Comparison of ENCODE assay signal across 17 cellular contexts in the genomic region with DNA sequence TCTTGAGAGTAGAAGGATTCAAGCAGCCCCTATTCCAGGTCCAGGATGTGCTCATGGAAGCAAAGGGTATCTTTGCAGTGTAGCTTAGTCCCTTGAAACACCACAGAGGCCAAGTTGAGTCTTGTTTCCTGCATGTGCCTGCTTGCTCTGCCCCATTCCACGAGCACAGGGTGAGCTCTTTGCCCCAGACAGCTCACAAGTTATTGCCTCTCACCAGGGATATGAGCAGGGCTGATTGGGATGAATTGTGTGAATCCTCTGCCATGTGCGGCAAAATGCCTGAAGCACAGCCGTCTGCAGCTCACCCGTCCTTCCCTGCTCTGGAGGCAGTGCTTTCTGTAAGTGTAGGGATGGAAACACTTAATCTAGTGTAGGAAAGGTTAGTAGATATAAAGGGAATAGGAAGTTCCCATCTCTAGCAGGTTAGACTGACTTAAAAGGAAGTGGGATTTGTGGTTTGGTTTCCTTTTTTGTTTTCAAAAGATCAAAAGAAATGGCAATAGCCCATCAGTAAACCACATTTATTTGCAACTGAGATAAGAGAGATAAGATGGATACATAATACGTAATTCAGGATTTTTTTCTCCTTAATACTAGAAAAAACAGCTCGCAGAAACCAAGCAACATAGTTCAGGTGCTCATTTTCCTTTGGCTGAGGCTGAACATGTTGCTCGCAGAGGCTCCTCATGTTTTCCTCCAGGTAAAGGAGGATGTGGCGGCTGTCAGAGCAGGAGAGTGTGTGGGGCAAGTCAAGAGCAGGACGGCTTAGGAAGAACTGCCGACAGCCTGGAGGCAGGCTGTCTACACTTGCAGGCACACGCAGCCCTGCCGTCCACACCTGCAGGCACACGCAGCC. TPM values are rescaled to one million over a fixed set of nuclear protein-coding genes. Genes with fewer than 3 reads are reported as not detected.
DNase-seq lines count a peak whose midpoint lies in the region; ATAC-seq and TF ChIP-seq lines count a peak whose summit lies in the region.
"Had no signal": no experiment of that assay in that cellular context is flagged by ENCODE, and none has a peak within 500 bp of the region (broad histone marks: within the 10 kb centered on the region; RNA-seq: fewer than 3 reads in every experiment).

No MANE protein-coding gene starts in this region.

- H4K91ac ChIP-seq in trophoblast cell (ENCODE audit: low read depth, low read length): no peak overlapping the region

- H3K27me3 Mint-ChIP-seq in activated CD4-positive, alpha-beta T cell treated with anti-CD3 and anti-CD28 coated beads, Interleukin-2, amount 10 ng/mL, durations not matched to agents 24 days and 14 days: peaks cover 6% of the 10 kb centered on the region
- H3K27me3 Mint-ChIP-seq in endothelial cell (ENCODE audit: unreplicated experiment): peaks cover 3% of the 10 kb centered on the region

- H3K79me2 ChIP-seq in trophoblast cell (ENCODE audit: control insufficient read depth, insufficient read depth, low read length, poor library complexity): no peaks in the 10 kb centered on the region
- no peaks in the 10 kb centered on the region for H3K79me2 ChIP-seq in GM23248 (ENCODE audit: insufficient read depth)

- no peaks in the 10 kb centered on the region for H3K4me1 ChIP-seq in trophoblast cell (ENCODE audit: control insufficient read depth in 1 of 2, insufficient read depth in 2 of 2, low read length in 2 of 2)
- no peaks in the 10 kb centered on the region for H3K4me1 ChIP-seq in GM23248 (ENCODE audit: insufficient read depth)
- H3K4me1 ChIP-seq: upper lobe of right lung had no signal

- H3K27me3 ChIP-seq in trophoblast cell (ENCODE audit: insufficient read depth, low read length): no peaks in the 10 kb centered on the region
- no peaks in the 10 kb centered on the region for H3K27me3 ChIP-seq in GM23248 (replicated peaks; ENCODE audit: insufficient read depth)
- H3K27me3 ChIP-seq: ovary, upper lobe of right lung had no signal

- H4K20me1 ChIP-seq in GM23248 (ENCODE audit: insufficient read depth): no peaks in the 10 kb centered on the region

- no peak overlapping the region for H2AK5ac ChIP-seq in trophoblast cell (ENCODE audit: low read length)

- TF ChIP-seq CTCF in endothelial cell (IDR thresholded peaks at IDR 0.05; ENCODE audit: unreplicated experiment): no peak

- H3K9me2 ChIP-seq in GM23248 (ENCODE audit: insufficient read depth): no peaks in the 10 kb centered on the region

- no peak overlapping the region for H4K12ac ChIP-seq in trophoblast cell (ENCODE audit: low read depth, low read length)

- peak overlapping the region; percentile 53 for H3K4me3 Mint-ChIP-seq in activated CD4-positive, alpha-beta T cell treated with anti-CD3 and anti-CD28 coated beads, Interleukin-2, amount 10 ng/mL, durations not matched to agents 24 days and 14 days
- H3K4me3 Mint-ChIP-seq in endothelial cell (ENCODE audit: unreplicated experiment): no peak overlapping the region

- peaks cover 34% of the 10 kb centered on the region for H3K36me3 Mint-ChIP-seq in activated CD4-positive, alpha-beta T cell treated with anti-CD3 and anti-CD28 coated beads, Interleukin-2, amount 10 ng/mL, durations not matched to agents 24 days and 14 days (ENCODE audit: low read depth)
- H3K36me3 Mint-ChIP-seq in endothelial cell (ENCODE audit: low read depth, unreplicated experiment): peaks cover 41% of the 10 kb centered on the region

- no peaks in the 10 kb centered on the region for H3K79me1 ChIP-seq in trophoblast cell (ENCODE audit: low read length)

- no peak overlapping the region for H2AFZ ChIP-seq in trophoblast cell (ENCODE audit: insufficient read depth, low read length, poor library complexity)
- H2AFZ ChIP-seq in GM23248: no peak overlapping the region

- peaks cover 10 to 12% of the 10 kb centered on the region in 2 experiments for H3K36me3 ChIP-seq in trophoblast cell (ENCODE audit: control insufficient read depth in 1 of 2, insufficient read depth in 2 of 2, low read length in 2 of 2)
- H3K36me3 ChIP-seq in GM23248 (ENCODE audit: low read depth): no peaks in the 10 kb centered on the region
- H3K36me3 ChIP-seq: ovary, upper lobe of right lung had no signal

- H3K9me3 ChIP-seq in trophoblast cell (ENCODE audit: insufficient read depth, low read depth, low read length) (peaks cover 10% of the 10 kb centered on the region), GM23248 (ENCODE audit: low read depth) (no peaks in the 10 kb centered on the region)

- ATAC-seq in GM21526 (IDR thresholded peaks at IDR 0.05; ENCODE audit: low FRiP score, unreplicated experiment): no peak
- ATAC-seq: K562, upper lobe of right lung had no signal

- peak; percentile 61 for DNase-seq in activated CD4-positive, alpha-beta T cell treated with anti-CD3 and anti-CD28 coated beads, Interleukin-2, amount 10 ng/mL, durations not matched to agents 24 days and 14 days
- no peak for DNase-seq in activated CD4-positive, alpha-beta T cell treated with anti-CD3 and anti-CD28 coated beads for 48 hours
- DNase-seq in OCI-M1 (lab: John Stamatoyannopoulos, UW): peak; percentile 54
- DNase-seq in endothelial cell (ENCODE audit: low spot score): no peak
- DNase-seq in trophoblast cell: no peak
- DNase-seq in GM23248: no peak
- DNase-seq in medulla oblongata (ENCODE audit: extremely low spot score): no peak
- DNase-seq: activated CD4-positive, alpha-beta T cell treated with anti-CD3 and anti-CD28 coated beads, Interleukin-2, amount 50 U/mL, for 4 hours; activated effector memory CD4-positive, alpha-beta T cell treated with anti-CD3 and anti-CD28 coated beads, Interleukin-2, amount 50 U/mL, for 16 hours; cerebellar nuclear complex; erythroblast; hippocampal formation; mesendoderm; ovary; upper lobe of right lung had no signal

- H3K4me1 Mint-ChIP-seq in activated CD4-positive, alpha-beta T cell treated with anti-CD3 and anti-CD28 coated beads, Interleukin-2, amount 10 ng/mL, durations not matched to agents 24 days and 14 days: peaks cover 12% of the 10 kb centered on the region
- H3K4me1 Mint-ChIP-seq in endothelial cell (ENCODE audit: unreplicated experiment): peaks cover 10% of the 10 kb centered on the region

- in situ Hi-C loops in GM23248 (cut with MboI): no loop called here

- H3K4me3 ChIP-seq in trophoblast cell (ENCODE audit: low read depth, low read length): peak overlapping the region; percentile 13
- no peak overlapping the region for H3K4me3 ChIP-seq in GM23248
- H3K4me3 ChIP-seq: K562, ovary, upper lobe of right lung had no signal

- no peak overlapping the region for H3K23ac ChIP-seq in trophoblast cell (ENCODE audit: low read length)

- no CpG with 5 or more reads among the region's 13 CpGs for WGBS in trophoblast cell (ENCODE audit: extremely low coverage, insufficient coverage, insufficient read length)
- 76 to 80% methylated on average over 13 of the region's 13 CpGs for WGBS in GM23248 (ENCODE audit: low coverage in 1 of 2, low lambda C conversion rate in 2 of 2, missing lambda C conversion rate in 2 of 2), 2 experiments

- intact Hi-C loops in activated CD4-positive, alpha-beta T cell treated with anti-CD3 and anti-CD28 coated beads, Interleukin-2, amount 10 ng/mL, durations not matched to agents 24 days and 14 days (cut with micrococcal nuclease): loop anchor here (10.0 kb wide), 1 partner anchor 328 kb away; a partner anchor contains a TSS

- H3K9ac ChIP-seq in trophoblast cell (ENCODE audit: low read length) (no peak overlapping the region), GM23248 (no peak overlapping the region)

- no peak overlapping the region for H3K27ac Mint-ChIP-seq in activated CD4-positive, alpha-beta T cell treated with anti-CD3 and anti-CD28 coated beads, Interleukin-2, amount 10 ng/mL, durations not matched to agents 24 days and 14 days
- peak overlapping the region; percentile 75 for H3K27ac Mint-ChIP-seq in endothelial cell (ENCODE audit: unreplicated experiment)

- no peak overlapping the region for H3K18ac ChIP-seq in trophoblast cell (ENCODE audit: low read length)

- no peaks in the 10 kb centered on the region for H3F3A ChIP-seq in GM23248 (ENCODE audit: insufficient read depth)

- no peak overlapping the region for H2BK5ac ChIP-seq in trophoblast cell (ENCODE audit: low read depth, low read length, poor library complexity)

- H2BK12ac ChIP-seq in trophoblast cell (ENCODE audit: low read length): no peak overlapping the region

- peaks cover 25% of the 10 kb centered on the region for H3K9me3 Mint-ChIP-seq in activated CD4-positive, alpha-beta T cell treated with anti-CD3 and anti-CD28 coated beads, Interleukin-2, amount 10 ng/mL, durations not matched to agents 24 days and 14 days
- H3K9me3 Mint-ChIP-seq in endothelial cell (ENCODE audit: unreplicated experiment): peaks cover 16% of the 10 kb centered on the region

- H2BK120ac ChIP-seq in trophoblast cell (ENCODE audit: insufficient read depth, low read length, poor library complexity): no peak overlapping the region

- no peak overlapping the region for H4K8ac ChIP-seq in trophoblast cell (ENCODE audit: low read depth, low read length)

- H3K4ac ChIP-seq in trophoblast cell (ENCODE audit: low read depth, low read length): no peak overlapping the region

- no peak overlapping the region for H3K14ac ChIP-seq in trophoblast cell (ENCODE audit: low read length)

- H3K27ac ChIP-seq in trophoblast cell (ENCODE audit: low read depth, low read length): no peak overlapping the region
- H3K27ac ChIP-seq in GM23248: no peak overlapping the region
- H3K27ac ChIP-seq: ovary, upper lobe of right lung had no signal

- no peak overlapping the region for H3K4me2 ChIP-seq in trophoblast cell (ENCODE audit: low read length)
- H3K4me2 ChIP-seq in GM23248 (ENCODE audit: unreplicated experiment): no peak overlapping the region

RNA-seq across cellular contexts. Expression of a gene that starts 41.4 kb away (rescaled TPM):
- total RNA-seq in activated CD4-positive, alpha-beta T cell treated with anti-CD3 and anti-CD28 coated beads, Interleukin-2, amount 10 ng/mL, durations not matched to agents 24 days and 14 days: 3.9 and 4.0 TPM in 2 replicates
- total RNA-seq in endothelial cell (ENCODE audit: unreplicated experiment): 6.2 TPM
- 2.7 and 3.2 TPM in 2 replicates for polyA plus RNA-seq in trophoblast cell (2013)
- total RNA-seq in GM23248 (2014; rRNA removed; shearing (Covaris generic)): 1.0 and 3.6 TPM in 2 replicates
- 2.2 and 2.3 TPM in 2 replicates for polyA plus RNA-seq in GM23248 (2016; fragmentation: Nextera tagmentation; extraction: Ambion mirVana)

Comparison
In these comparisons a context has a peak if more than half of its experiments do, and no peak if none do; other contexts are left out.
1. DNase-seq: peak in activated CD4-positive, alpha-beta T cell treated with anti-CD3 and anti-CD28 coated beads, Interleukin-2, amount 10 ng/mL, durations not matched to agents 24 days and 14 days (single experiment) and OCI-M1 (single experiment); none in activated CD4-positive, alpha-beta T cell treated with anti-CD3 and anti-CD28 coated beads for 48 hours (single experiment), endothelial cell (single experiment), trophoblast cell (0 of 2), GM23248 (single experiment) and medulla oblongata (single experiment).